8 cellular contexts compared by ENCODE assay signal in the genomic region with DNA sequence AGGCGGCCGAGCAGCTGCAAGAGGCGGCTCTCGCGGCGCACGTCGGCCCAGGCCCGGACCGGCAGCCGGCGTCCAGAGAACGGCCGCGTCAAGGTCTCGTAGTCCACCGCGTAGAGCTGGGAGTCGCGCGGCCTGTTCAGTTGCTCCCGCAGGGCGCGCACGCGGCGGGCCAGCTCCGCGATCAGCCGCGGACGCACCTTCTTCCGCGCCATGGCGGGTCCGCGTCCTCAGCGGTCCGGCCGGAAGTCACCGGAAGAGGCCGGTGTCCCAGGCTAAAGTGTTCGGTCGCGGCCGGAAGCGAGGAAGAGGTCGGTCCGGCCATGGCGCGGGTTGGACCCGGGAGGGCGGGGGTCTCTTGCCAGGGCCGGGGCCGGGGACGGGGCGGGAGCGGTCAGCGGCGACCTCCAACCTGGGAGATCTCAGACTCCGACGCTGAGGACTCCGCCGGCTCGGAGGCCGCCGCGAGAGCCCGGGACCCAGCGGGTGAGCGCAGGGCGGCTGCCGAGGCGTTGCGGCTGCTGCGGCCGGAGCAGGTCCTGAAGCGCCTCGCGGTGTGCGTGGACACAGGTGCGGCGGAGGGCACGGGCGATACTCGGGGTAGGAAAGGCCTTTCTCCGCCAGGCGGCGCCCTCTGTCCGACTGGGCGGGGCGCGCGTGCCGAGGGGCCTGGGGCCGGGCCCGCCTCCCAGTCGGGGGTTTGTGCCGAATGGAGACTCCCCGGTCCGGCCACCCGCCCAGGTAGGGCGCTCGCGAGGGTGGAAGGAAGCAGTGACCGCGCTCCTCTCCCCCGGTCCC. TPM values are rescaled to one million over a fixed set of nuclear protein-coding genes. Genes with fewer than 3 reads are reported as not detected.
DNase-seq lines count a peak whose midpoint lies in the region; ATAC-seq and TF ChIP-seq lines count a peak whose summit lies in the region.

MRPS34 (minus strand) TSS at position 227 of the 795 bp plus-strand sequence; CDS start at position 212, 15 bp downstream.

- peak within 1 kb of the TSS; percentile 93 for H3K4me2 ChIP-seq in GM23248 (ENCODE audit: unreplicated experiment)
- H3K4me2 ChIP-seq in parathyroid adenoma (ENCODE audit: low read length), result peak within 1 kb of the TSS; percentile 65

- intact Hi-C loops in Right ventricle myocardium inferior (cut with DNase I), result no loop called here
- intact Hi-C loops in thyroid gland (cut with DNase I), result no loop called here

- H3K36me3 ChIP-seq in GM23248 (ENCODE audit: low read depth) (no peaks in the 10 kb centered on the region), parathyroid adenoma (ENCODE audit: control insufficient read depth, insufficient read depth, low read length) (no peaks in the 10 kb centered on the region), thyroid gland (peaks cover 17 to 23% of the 10 kb centered on the region in 2 donors)

- H3K4me1 ChIP-seq in GM23248 (ENCODE audit: insufficient read depth) (peaks cover 9% of the 10 kb centered on the region; the same call in 1 of the 2 replicates), parathyroid adenoma (peaks cover 2% of the 10 kb centered on the region), thyroid gland (peaks cover 23 to 26% of the 10 kb centered on the region in 2 donors)

- peak; percentile 70 for ATAC-seq in Right ventricle myocardium inferior

- in situ Hi-C loops in GM23248 (cut with MboI), result no loop called here

- peak within 1 kb of the TSS; percentile 99 for H3K27ac Mint-ChIP-seq in activated naive CD8-positive, alpha-beta T cell treated with anti-CD3 and anti-CD28 coated beads for 36 hours

- no peaks in the 10 kb centered on the region for H3K9me3 ChIP-seq in GM23248 (ENCODE audit: low read depth)
- no peaks in the 10 kb centered on the region for H3K9me3 ChIP-seq in parathyroid adenoma (ENCODE audit: control insufficient read depth, low read length)
- H3K9me3 ChIP-seq in thyroid gland, result no peaks in the 10 kb centered on the region

- H2AFZ ChIP-seq in GM23248 (peak within 1 kb of the TSS; percentile 72), parathyroid adenoma (peak within 1 kb of the TSS; percentile 79)

- H3K36me3 Mint-ChIP-seq in activated naive CD8-positive, alpha-beta T cell treated with anti-CD3 and anti-CD28 coated beads for 36 hours, result peaks cover 14% of the 10 kb centered on the region

- peak within 1 kb of the TSS; percentile 99 for H3K4me3 Mint-ChIP-seq in activated naive CD8-positive, alpha-beta T cell treated with anti-CD3 and anti-CD28 coated beads for 36 hours

- no peaks in the 10 kb centered on the region for H3K27me3 ChIP-seq in GM23248 (replicated peaks; ENCODE audit: insufficient read depth)
- H3K27me3 ChIP-seq in parathyroid adenoma (ENCODE audit: control insufficient read depth, insufficient read depth, low read length), result no peaks in the 10 kb centered on the region
- no peaks in the 10 kb centered on the region for H3K27me3 ChIP-seq in thyroid gland

- peak in 1 of 2 donors; percentile 65 for TF ChIP-seq POLR2A in thyroid gland (IDR thresholded peaks at IDR 0.05)

- DNase-seq in DMS53 (lab: John Stamatoyannopoulos, UW), result peak; percentile 93
- peak; percentile 94 for DNase-seq in GM23248
- DNase-seq in NAMALWA (ENCODE audit: low spot score), result peak; percentile 89
- DNase-seq in SKM-1 treated with dmso at 0.1 percent for 144 hours (lab: John Stamatoyannopoulos, UW; ENCODE audit: unreplicated experiment), result peak; percentile 58
- peak; percentile 87 for DNase-seq in activated naive CD8-positive, alpha-beta T cell treated with anti-CD3 and anti-CD28 coated beads for 36 hours
- DNase-seq in Right ventricle myocardium inferior (ENCODE audit: missing footprints), result peak; percentile 93
- DNase-seq in thyroid gland, result peak; percentile 83 to 84

- peaks cover 3% of the 10 kb centered on the region for H3K27me3 Mint-ChIP-seq in activated naive CD8-positive, alpha-beta T cell treated with anti-CD3 and anti-CD28 coated beads for 36 hours

- H3K4me3 ChIP-seq in GM23248, result peak within 1 kb of the TSS; percentile 86
- peak within 1 kb of the TSS; percentile 83 for H3K4me3 ChIP-seq in parathyroid adenoma (ENCODE audit: low read depth, low read length)
- H3K4me3 ChIP-seq in thyroid gland (replicated peaks in 1 of 3), result peak within 1 kb of the TSS; percentile 85 to 86 (median 86)

- H3F3A ChIP-seq in GM23248 (ENCODE audit: insufficient read depth), result peaks cover 11% of the 10 kb centered on the region; the same call in 1 of the 2 replicates

- H3K9me3 Mint-ChIP-seq in activated naive CD8-positive, alpha-beta T cell treated with anti-CD3 and anti-CD28 coated beads for 36 hours, result no peaks in the 10 kb centered on the region

- no peaks in the 10 kb centered on the region for H4K20me1 ChIP-seq in GM23248 (ENCODE audit: insufficient read depth)

- H3K27ac ChIP-seq in GM23248 (peak within 1 kb of the TSS; percentile 44), parathyroid adenoma (peak within 1 kb of the TSS; percentile 81), thyroid gland (peak within 1 kb of the TSS; percentile 83 to 91 (median 90))

- H3K79me2 ChIP-seq in GM23248 (ENCODE audit: insufficient read depth) (peaks cover 38% of the 10 kb centered on the region), parathyroid adenoma (peaks cover 5% of the 10 kb centered on the region)

- H3K9ac ChIP-seq in GM23248 (peak within 1 kb of the TSS; percentile 86), parathyroid adenoma (peak within 1 kb of the TSS; percentile 39)

- H3K9me2 ChIP-seq in GM23248 (ENCODE audit: insufficient read depth), result no peaks in the 10 kb centered on the region

- peak; percentile 87 for TF ChIP-seq CTCF in parathyroid adenoma (IDR thresholded peaks at IDR 0.05)
- peak; percentile 48 to 82 (median 70) for TF ChIP-seq CTCF in thyroid gland (IDR thresholded peaks at IDR 0.05)

- peaks cover 10% of the 10 kb centered on the region for H3K4me1 Mint-ChIP-seq in activated naive CD8-positive, alpha-beta T cell treated with anti-CD3 and anti-CD28 coated beads for 36 hours

- 1% methylated on average over 78 to 81 of the region's 108 CpGs for WGBS in GM23248 (ENCODE audit: low coverage in 1 of 2, low lambda C conversion rate in 2 of 2, missing lambda C conversion rate in 2 of 2), 2 experiments
- 0% methylated on average over 1 to 32 of the region's 108 CpGs for WGBS in thyroid gland, 2 donors

RNA-seq across cellular contexts. Expression of gene MRPS34, which starts in this region (rescaled TPM):
- 96.5 and 99.4 TPM in 2 replicates for total RNA-seq in GM23248 (2014; rRNA removed; shearing (Covaris generic))
- polyA plus RNA-seq in GM23248 (2016; fragmentation: Nextera tagmentation; extraction: Ambion mirVana), result 113 and 119 TPM in 2 replicates
- total RNA-seq in activated naive CD8-positive, alpha-beta T cell treated with anti-CD3 and anti-CD28 coated beads for 36 hours, result 100 to 1,000 TPM; 187 to 190 TPM
- total RNA-seq in Right ventricle myocardium inferior, result 80.8 TPM
- total RNA-seq in thyroid gland, result 100 to 1,000 TPM in 1 of 4 donors, 10 to 100 TPM in 3; 67.3 to 146 (median 98.1) TPM

Comparison
In these comparisons a context has a peak if more than half of its experiments do, and no peak if none do; other contexts are left out.
1. Peak in every context shown above with its lines: DNase-seq, ATAC-seq, H3K4me3 ChIP-seq and H3K27ac ChIP-seq.